In genomic region chr2:11355194-11356053, GRCh38 we compare ENCODE assay signal across 2 cellular contexts.
TF ChIP-seq lines count a peak whose summit lies in the region.

No MANE protein-coding gene starts in this region.

TF ChIP-seq in HepG2, 621 proteins besides CTCF, POLR2A, EP300 and RAD21 (continues in another document):
- TF ChIP-seq RNF2 (conservative IDR thresholded peaks at IDR 0.05; ENCODE audit: low read depth) = no peak
- no peak for TF ChIP-seq BCLAF1 (IDR thresholded peaks at IDR 0.05)
- no peak; the same call in 1 of the 2 replicates for TF ChIP-seq KMT2B (CRISPR knock-in tag; IDR thresholded peaks at IDR 0.05)
- TF ChIP-seq ZNF17 (CRISPR knock-in tag; IDR thresholded peaks at IDR 0.05) = no peak
- TF ChIP-seq RBM22 (optimal IDR thresholded peaks at IDR 0.05; ENCODE audit: low read length) = peak; percentile 81
- no peak for TF ChIP-seq ATM (IDR thresholded peaks at IDR 0.05; ENCODE audit: borderline replicate concordance)
- TF ChIP-seq ZNF318 (CRISPR knock-in tag; IDR thresholded peaks at IDR 0.05) = no peak
- TF ChIP-seq ZNF557 (CRISPR knock-in tag; IDR thresholded peaks at IDR 0.05) = no peak
- TF ChIP-seq ZNF780A (CRISPR knock-in tag; IDR thresholded peaks at IDR 0.05) = 0 out of 2 replicates have a peak, but pooled peaks have one; percentile 59
- TF ChIP-seq ZNF746 (CRISPR knock-in tag; IDR thresholded peaks at IDR 0.05) = peak; percentile 62; the same call in 1 of the 2 replicates
- peak; percentile 96 for TF ChIP-seq ZBTB10 (CRISPR knock-in tag; IDR thresholded peaks at IDR 0.05; ENCODE audit: borderline replicate concordance)

TF ChIP-seq in H1, 55 proteins besides CTCF, POLR2A, EP300 and RAD21:
- no peak for TF ChIP-seq SIRT6 (IDR thresholded peaks at IDR 0.05; ENCODE audit: low read length)
- TF ChIP-seq NANOG (IDR thresholded peaks at IDR 0.05; ENCODE audit: insufficient read depth, low read depth, low read length, poor library complexity, severe bottlenecking) = no peak
- TF ChIP-seq MAX (IDR thresholded peaks at IDR 0.05) = no peak
- no peak for TF ChIP-seq TAF1 (IDR thresholded peaks at IDR 0.05; ENCODE audit: low read depth, low read length)
- no peak for TF ChIP-seq ATF2 (IDR thresholded peaks at IDR 0.05; ENCODE audit: low read length)
- TF ChIP-seq CBX8 (IDR thresholded peaks at IDR 0.05; ENCODE audit: borderline replicate concordance, low read depth, low read length) = no peak
- TF ChIP-seq EZH2 (IDR thresholded peaks at IDR 0.05; ENCODE audit: low read depth, low read length, severe bottlenecking) = no peak
- TF ChIP-seq CREB1 (IDR thresholded peaks at IDR 0.05) = no peak
